Comparison of ENCODE assay signal across 8 cellular contexts in genomic region chr12:10614056-10614370, GRCh38. TPM values are rescaled to one million over a fixed set of nuclear protein-coding genes. Genes with fewer than 3 reads are reported as not detected.
DNase-seq lines count a peak whose midpoint lies in the region; ATAC-seq and TF ChIP-seq lines count a peak whose summit lies in the region.

No MANE protein-coding gene starts in this region.

- peak overlapping the region; percentile 99 for H3K4me3 Mint-ChIP-seq in progenitor cell of endocrine pancreas (ENCODE audit: low read depth)

- H3K27ac ChIP-seq in epithelial cell of prostate, result peak overlapping the region; percentile 77

- no peaks in the 10 kb centered on the region for H3K9me3 Mint-ChIP-seq in progenitor cell of endocrine pancreas (ENCODE audit: low read depth)

- DNase-seq in NCI-H345 treated with DMSO at 0.1 percent for 48 hours (lab: John Stamatoyannopoulos, UW; ENCODE audit: unreplicated experiment) (peak; percentile 30), epithelial cell of prostate (ENCODE audit: low read depth, low spot score) (no peak), progenitor cell of endocrine pancreas (ENCODE audit: low spot score, unreplicated experiment) (no peak), SIG-M5 (lab: John Stamatoyannopoulos, UW) (no peak), NCI-H1930 (lab: John Stamatoyannopoulos, UW) (no peak)

- peak overlapping the region; percentile 99 for H3K27ac Mint-ChIP-seq in progenitor cell of endocrine pancreas

- peak; percentile 7 for ATAC-seq in GM18861 (IDR thresholded peaks at IDR 0.05; ENCODE audit: unreplicated experiment)
- ATAC-seq in GM21526 (IDR thresholded peaks at IDR 0.05; ENCODE audit: low FRiP score, unreplicated experiment), result no peak
- ATAC-seq in GM19452 (IDR thresholded peaks at IDR 0.05; ENCODE audit: unreplicated experiment), result no peak

- H3K27me3 Mint-ChIP-seq in progenitor cell of endocrine pancreas, result no peaks in the 10 kb centered on the region

- H3K4me1 Mint-ChIP-seq in progenitor cell of endocrine pancreas (ENCODE audit: low read depth), result peaks cover 30% of the 10 kb centered on the region

- H3K36me3 Mint-ChIP-seq in progenitor cell of endocrine pancreas (ENCODE audit: insufficient read depth), result peaks cover 10% of the 10 kb centered on the region

- no peak for TF ChIP-seq CTCF in progenitor cell of endocrine pancreas (IDR thresholded peaks at IDR 0.05; ENCODE audit: unreplicated experiment)

RNA-seq across cellular contexts. Expression of gene MAGOHB, which starts 0.6 kb away (rescaled TPM):
- total RNA-seq in progenitor cell of endocrine pancreas, result 48.3 and 50.3 TPM in 2 replicates

RNA-seq across cellular contexts. Expression of gene STYK1, which starts 59.8 kb away (rescaled TPM):
- 0.79 and 0.95 TPM in 2 replicates for total RNA-seq in progenitor cell of endocrine pancreas
